Comparison of ENCODE assay signal across 7 cellular contexts in the genomic region with DNA sequence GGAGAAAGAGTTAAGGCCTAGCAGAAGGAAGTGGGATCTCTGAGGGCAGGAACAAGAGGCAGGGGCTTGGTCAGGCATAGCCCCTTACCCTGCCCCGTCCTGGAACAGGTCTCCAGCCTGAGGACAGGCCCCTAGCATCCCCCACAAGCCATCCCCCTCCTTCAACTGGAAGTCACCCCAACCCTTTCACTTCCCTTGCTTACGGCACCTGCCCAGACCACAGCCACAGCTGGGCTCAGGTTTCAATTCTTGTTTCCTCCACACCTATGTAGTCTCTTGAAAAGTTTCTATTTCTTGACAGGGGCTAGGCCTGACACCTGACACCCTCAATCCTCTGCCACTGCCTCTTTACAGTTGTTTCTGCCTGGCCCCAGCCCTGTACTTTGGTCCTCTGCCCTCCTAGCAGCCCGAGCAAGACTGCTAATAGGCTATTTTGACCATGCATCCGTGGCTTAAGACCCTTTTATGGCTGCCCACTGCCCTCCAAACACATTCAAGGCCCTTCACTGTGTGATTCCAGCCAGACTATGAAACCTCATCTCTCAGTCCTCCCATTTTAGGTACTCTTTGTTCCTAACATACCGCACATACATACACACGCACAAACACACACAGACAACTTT. TPM values are rescaled to one million over a fixed set of nuclear protein-coding genes. Genes with fewer than 3 reads are reported as not detected.
A peak's percentile ranks its signal among the peaks of the same experiment; 100 is the strongest.
DNase-seq lines count a peak whose midpoint lies in the region; ATAC-seq and TF ChIP-seq lines count a peak whose summit lies in the region.

No MANE protein-coding gene starts in this region.

- DNase-seq in stomach (peak; percentile 35), superior temporal gyrus (ENCODE audit: extremely low spot score) (no peak), GM23248 (no peak)

- no peaks in the 10 kb centered on the region for H3K9me3 ChIP-seq in OCI-LY1 (ENCODE audit: low read length)
- H3K9me3 ChIP-seq in stomach = no peaks in the 10 kb centered on the region
- no peaks in the 10 kb centered on the region for H3K9me3 ChIP-seq in GM23248 (ENCODE audit: low read depth)

- no peak overlapping the region for H3K4me3 Mint-ChIP-seq in dendritic cell treated with granulocyte-macrophage colony-stimulating factor and Interleukin-4, amounts not matched to agents 40 ng/mL and 50 ng/mL, for 4 days

- peak overlapping the region; percentile 31 for H3K4me3 ChIP-seq in OCI-LY1 (ENCODE audit: low read depth, low read length, poor library complexity, severe bottlenecking)
- H3K4me3 ChIP-seq in stomach = no peak overlapping the region
- H3K4me3 ChIP-seq in GM23248 = no peak overlapping the region

- H3K27me3 Mint-ChIP-seq in dendritic cell treated with granulocyte-macrophage colony-stimulating factor and Interleukin-4, amounts not matched to agents 40 ng/mL and 50 ng/mL, for 4 days = no peaks in the 10 kb centered on the region

- peak overlapping the region; percentile 77 for H3K27ac Mint-ChIP-seq in dendritic cell treated with granulocyte-macrophage colony-stimulating factor and Interleukin-4, amounts not matched to agents 40 ng/mL and 50 ng/mL, for 4 days

- peaks cover 98% of the 10 kb centered on the region for H3K4me1 ChIP-seq in OCI-LY1 (ENCODE audit: insufficient read depth, low read length, severe bottlenecking)
- H3K4me1 ChIP-seq in stomach = peaks cover 3 to 48% (median 23%) of the 10 kb centered on the region in 4 donors
- peaks cover 10% of the 10 kb centered on the region for H3K4me1 ChIP-seq in GM23248 (ENCODE audit: insufficient read depth)

- no peaks in the 10 kb centered on the region for H3K36me3 Mint-ChIP-seq in dendritic cell treated with granulocyte-macrophage colony-stimulating factor and Interleukin-4, amounts not matched to agents 40 ng/mL and 50 ng/mL, for 4 days (ENCODE audit: low read depth)

- in situ Hi-C loops in GM23248 (cut with MboI) = loop anchor here (25.0 kb wide), 1 partner anchor 441 kb away; no protein-coding TSS in a partner anchor

- no peak for TF ChIP-seq POLR2A in stomach (IDR thresholded peaks at IDR 0.05)

- H3K9me2 ChIP-seq in OCI-LY1 (ENCODE audit: low read depth, low read length) (no peaks in the 10 kb centered on the region), GM23248 (ENCODE audit: insufficient read depth) (no peaks in the 10 kb centered on the region)

- WGBS in stomach, 5 donors = 72 to 82% (median 77%) methylated on average over 6 of the region's 6 CpGs
- WGBS in GM23248 (ENCODE audit: low coverage in 1 of 2, low lambda C conversion rate in 2 of 2, missing lambda C conversion rate in 2 of 2), 2 experiments = 66 to 79% methylated on average over 6 of the region's 6 CpGs

- H3K27ac ChIP-seq in OCI-LY1 (ENCODE audit: low read depth, low read length, poor library complexity, severe bottlenecking) = peak overlapping the region; percentile 100
- H3K27ac ChIP-seq in stomach = peak overlapping the region in 3 of 5 donors; percentile 17 to 73 (median 40)
- H3K27ac ChIP-seq in GM23248 = no peak overlapping the region

- TF ChIP-seq EP300 in stomach (IDR thresholded peaks at IDR 0.05) = no peak

- H3K79me2 ChIP-seq in OCI-LY1 (ENCODE audit: insufficient read depth, low read length) (no peaks in the 10 kb centered on the region), GM23248 (ENCODE audit: insufficient read depth) (no peaks in the 10 kb centered on the region)

- ATAC-seq in GM19035 (IDR thresholded peaks at IDR 0.05; ENCODE audit: unreplicated experiment) = peak; percentile 66
- ATAC-seq in HG02938 (IDR thresholded peaks at IDR 0.05; ENCODE audit: unreplicated experiment) = peak; percentile 65

- H3K4me2 ChIP-seq in OCI-LY1 (ENCODE audit: low read length) (peak overlapping the region; percentile 64), GM23248 (ENCODE audit: unreplicated experiment) (no peak overlapping the region)

- H3K9ac ChIP-seq in OCI-LY1 (ENCODE audit: low read length) (peak overlapping the region; percentile 89), GM23248 (no peak overlapping the region)

- H3F3A ChIP-seq in OCI-LY1 (ENCODE audit: insufficient read depth, low read length) = peaks cover 15% of the 10 kb centered on the region; the same call in 1 of the 2 replicates
- H3F3A ChIP-seq in GM23248 (ENCODE audit: insufficient read depth) = no peaks in the 10 kb centered on the region

- peaks cover 79% of the 10 kb centered on the region for H3K4me1 Mint-ChIP-seq in dendritic cell treated with granulocyte-macrophage colony-stimulating factor and Interleukin-4, amounts not matched to agents 40 ng/mL and 50 ng/mL, for 4 days (ENCODE audit: low read depth)

- no peak overlapping the region for H2AFZ ChIP-seq in OCI-LY1 (ENCODE audit: low read length)
- H2AFZ ChIP-seq in GM23248 = no peak overlapping the region

- H3K27me3 ChIP-seq in OCI-LY1 (ENCODE audit: insufficient read depth, low read length) (no peaks in the 10 kb centered on the region), stomach (no peaks in the 10 kb centered on the region), GM23248 (replicated peaks; ENCODE audit: insufficient read depth) (no peaks in the 10 kb centered on the region)

- no peak for TF ChIP-seq CTCF in OCI-LY1 (IDR thresholded peaks at IDR 0.05; ENCODE audit: low read length)
- no peak for TF ChIP-seq CTCF in stomach (IDR thresholded peaks at IDR 0.05)

- no peaks in the 10 kb centered on the region for H3K9me3 Mint-ChIP-seq in dendritic cell treated with granulocyte-macrophage colony-stimulating factor and Interleukin-4, amounts not matched to agents 40 ng/mL and 50 ng/mL, for 4 days

- H4K20me1 ChIP-seq in OCI-LY1 (ENCODE audit: insufficient read depth, low read length) = no peaks in the 10 kb centered on the region
- H4K20me1 ChIP-seq in GM23248 (ENCODE audit: insufficient read depth) = no peaks in the 10 kb centered on the region

- H3K36me3 ChIP-seq in OCI-LY1 (ENCODE audit: insufficient read depth, low read length) (no peaks in the 10 kb centered on the region), stomach (no peaks in the 10 kb centered on the region), GM23248 (ENCODE audit: low read depth) (no peaks in the 10 kb centered on the region)

- intact Hi-C loops in dendritic cell treated with granulocyte-macrophage colony-stimulating factor and Interleukin-4, amounts not matched to agents 40 ng/mL and 50 ng/mL, for 4 days (cut with micrococcal nuclease) = no loop called here
- intact Hi-C loops in stomach (cut with DNase I; ENCODE audit: low total_unique reads) = no loop called here

RNA-seq across cellular contexts. Expression of a gene that starts 10.9 kb away (rescaled TPM):
- total RNA-seq in stomach = 10 to 100 TPM; 11.6 to 64.3 (median 21.8) TPM
- polyA plus RNA-seq in stomach = 1 to 10 TPM; 5.7 to 9.8 (median 9.6) TPM
- 8.1 and 9.1 TPM in 2 replicates for total RNA-seq in GM23248 (2014; rRNA removed; shearing (Covaris generic))
- 17.6 and 19.8 TPM in 2 replicates for polyA plus RNA-seq in GM23248 (2016; fragmentation: Nextera tagmentation; extraction: Ambion mirVana)
